22 cellular contexts compared by ENCODE assay signal in genomic region chr2:206968139-206969086, GRCh38. TPM values are rescaled to one million over a fixed set of nuclear protein-coding genes. Genes with fewer than 3 reads are reported as not detected.
DNase-seq lines count a peak whose midpoint lies in the region; ATAC-seq, FAIRE-seq and TF ChIP-seq lines count a peak whose summit lies in the region.
"Had no signal": no experiment of that assay in that cellular context is flagged by ENCODE, and none has a peak within 500 bp of the region (broad histone marks: within the 10 kb centered on the region; RNA-seq: fewer than 3 reads in every experiment).

No MANE protein-coding gene starts in this region.

- DNase-seq in AG20443 (ENCODE audit: low spot score) = peak; percentile 16
- DNase-seq in RCC 7860 (ENCODE audit: low spot score) = peak; percentile 18
- DNase-seq in fibroblast of gingiva (ENCODE audit: low read depth) = peak; percentile 27
- DNase-seq in omental fat pad (ENCODE audit: low spot score) = no peak
- no peak for DNase-seq in SIG-M5 (lab: John Stamatoyannopoulos, UW)
- no peak for DNase-seq in activated CD4-positive, CD25-positive, alpha-beta regulatory T cell treated with anti-CD3 and anti-CD28 coated beads, Interleukin-2, amount 50 U/mL, for 72 hours
- DNase-seq: activated naive CD4-positive, alpha-beta T cell; brain microvascular endothelial cell; CD8-positive, alpha-beta memory T cell; dermis blood vessel endothelial cell; DMS79 treated with DMSO at 0.1 percent for 48 hours; heart right ventricle; MM.1S; NCI-H2029; NCI-H526; OCI-M1; retina; stomach had no signal

- peak; percentile 27 for ATAC-seq in omental fat pad (ENCODE audit: low FRiP score)
- no peak for ATAC-seq in HG03469 (IDR thresholded peaks at IDR 0.05; ENCODE audit: unreplicated experiment)
- ATAC-seq in GM19467 (IDR thresholded peaks at IDR 0.05; ENCODE audit: unreplicated experiment) = no peak

- TF ChIP-seq CTCF in omental fat pad (IDR thresholded peaks at IDR 0.05) = no peak

- no peak for FAIRE-seq in RCC 7860 (lab: Jason Lieb, UNC)
- FAIRE-seq: islet of Langerhans, TTC549 had no signal

RNA-seq across cellular contexts. Expression of gene CPO, which starts 29.1 kb away (rescaled TPM):
- 1 to 10 TPM in 1 of 4 donors, under 1 TPM in 2, not detected in 1; 0.48 to 2.0 (median 0.69) TPM for total RNA-seq in omental fat pad
- total RNA-seq: dermis blood vessel endothelial cell had no signal

Comparison
In these comparisons a context has a peak if more than half of its experiments do, and no peak if none do; other contexts are left out.
1. DNase-seq: peak in AG20443 (single experiment), RCC 7860 (single experiment) and fibroblast of gingiva (single experiment); none in omental fat pad (single experiment), SIG-M5 (single experiment) and activated CD4-positive, CD25-positive, alpha-beta regulatory T cell treated with anti-CD3 and anti-CD28 coated beads, Interleukin-2, amount 50 U/mL, for 72 hours (single experiment).